25 cellular contexts compared by ENCODE assay signal in the genomic region with DNA sequence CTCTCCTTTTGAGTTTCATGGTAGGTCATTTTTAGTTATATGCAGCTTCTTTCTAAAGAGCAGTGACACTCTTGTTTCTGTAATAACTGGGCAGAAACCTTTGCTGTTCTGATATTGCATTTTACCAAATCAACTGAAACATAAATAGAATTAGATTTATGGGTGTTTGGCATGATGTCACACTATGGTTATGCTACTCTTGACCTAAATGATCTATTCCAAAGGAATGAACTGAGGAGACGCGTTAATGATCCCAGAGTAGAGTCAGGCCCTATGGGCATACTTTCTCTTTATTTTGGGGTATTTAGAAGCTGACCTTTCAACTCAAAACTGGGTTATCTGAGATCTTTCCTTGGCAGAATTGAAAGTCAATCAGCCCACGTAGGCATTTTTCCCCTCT.
"Had no signal": no experiment of that assay in that cellular context is flagged by ENCODE, and none has a peak within 500 bp of the region (broad histone marks: within the 10 kb centered on the region; RNA-seq: fewer than 3 reads in every experiment).

No MANE protein-coding gene starts in this region.

- ATAC-seq: activated CD4-positive, alpha-beta T cell treated with anti-CD3 and anti-CD28 coated beads for 36 hours; activated naive CD4-positive, alpha-beta T cell treated with anti-CD3 and anti-CD28 coated beads, Interleukin-2, amount 50 U/mL, for 72 hours; activated T-helper 17 cell treated with anti-CD3 and anti-CD28 coated beads, Interleukin-2, amount 50 U/mL, for 72 hours; left cardiac atrium; mucosa of descending colon; pancreas; right cardiac atrium; stimulated activated effector memory CD8-positive, alpha-beta T cell treated with anti-CD3 and anti-CD28 coated beads, Interleukin-12 subunit alpha, Interleukin-12 subunit beta, amount 100 ng/mL, for 72 hours; stimulated activated naive CD8-positive, alpha-beta T cell treated with anti-CD3 and anti-CD28 coated beads, Interleukin-15, amount 100 ng/mL, for 72 hours had no signal

- H3K9me3 ChIP-seq: adrenal gland, mucosa of descending colon, pancreas, suprapubic skin, tibial nerve had no signal

- H3K27me3 ChIP-seq: adrenal gland, pancreas, suprapubic skin, tibial nerve had no signal

- H3K4me3 ChIP-seq: adrenal gland, mucosa of descending colon, pancreas, skin epidermis, suprapubic skin, tibial nerve had no signal

- H3K4me1 ChIP-seq: suprapubic skin had no signal

- FAIRE-seq: endometrium, pancreas, urothelium cell line had no signal

- H3K27ac ChIP-seq: adrenal gland, pancreas, skin epidermis, suprapubic skin, tibial nerve had no signal

- DNase-seq: activated B cell treated with CpG ODN at 0.5 μM for 24 hours; activated CD4-positive, alpha-beta T cell treated with anti-CD3 and anti-CD28 coated beads for 36 hours; activated CD4-positive, alpha-beta T cell treated with anti-CD3 and anti-CD28 coated beads, Interleukin-2, amount 50 U/mL, for 4 hours; activated CD8-positive, alpha-beta memory T cell treated with anti-CD3 and anti-CD28 coated beads for 24 hours; activated CD8-positive, alpha-beta memory T cell treated with anti-CD3 and anti-CD28 coated beads, Interleukin-2, amount 50 U/mL, for 4 hours; activated T-cell treated with anti-CD3 and anti-CD28 coated beads, Interleukin-2, amount 50 U/mL, for 24 hours; adrenal gland; effector CD4-positive, alpha-beta T cell; foreskin melanocyte; left cardiac atrium; mesendoderm; mucosa of descending colon; nephron progenitor cell; pancreas; right cardiac atrium; stimulated activated CD4-positive, alpha-beta T cell treated with anti-CD3 and anti-CD28 coated beads, Interleukin-1b, Interleukin-23, amount 100 ng/mL, for 48 hours; stimulated activated naive CD8-positive, alpha-beta T cell treated with anti-CD3 and anti-CD28 coated beads, Interleukin-15, amount 100 ng/mL, for 72 hours had no signal

- H3K36me3 ChIP-seq: adrenal gland, pancreas, suprapubic skin, tibial nerve had no signal
